15 cellular contexts compared by ENCODE assay signal in the genomic region with DNA sequence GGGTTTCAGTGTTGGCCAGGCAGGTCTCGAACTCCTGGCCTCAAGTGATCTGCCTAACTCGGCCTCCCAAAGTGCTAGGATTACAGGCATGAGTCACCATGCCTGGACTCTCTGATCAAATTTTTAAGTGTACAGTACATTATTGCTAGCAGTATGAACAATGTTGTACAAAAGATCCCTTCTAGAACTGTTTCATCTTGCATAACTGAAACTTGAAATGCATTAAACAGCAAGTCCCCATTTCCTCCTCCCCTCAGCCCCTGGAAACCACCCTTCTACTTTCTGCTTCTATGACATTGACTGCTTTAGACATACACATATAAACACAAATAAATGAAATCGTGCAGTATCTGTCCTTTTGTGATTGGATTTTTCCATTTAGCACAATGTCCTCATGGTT.
DNase-seq lines count a peak whose midpoint lies in the region; ATAC-seq, FAIRE-seq and TF ChIP-seq lines count a peak whose summit lies in the region.
"Had no signal": no experiment of that assay in that cellular context is flagged by ENCODE, and none has a peak within 500 bp of the region (broad histone marks: within the 10 kb centered on the region; RNA-seq: fewer than 3 reads in every experiment).

No MANE protein-coding gene starts in this region.

- intact Hi-C loops in lower lobe of right lung (cut with DNase I) = no loop called here

- no peak overlapping the region for H2AFZ ChIP-seq in KMS-11 (ENCODE audit: low read depth)

- peaks cover 6% of the 10 kb centered on the region for H3K9me3 ChIP-seq in lower lobe of right lung
- H3K9me3 ChIP-seq: right lobe of liver had no signal

- no peak for TF ChIP-seq POLR2A in GM12892 (IDR thresholded peaks at IDR 0.05; ENCODE audit: low read depth, low read length)

- no peaks in the 10 kb centered on the region for H4K20me1 ChIP-seq in KMS-11 (ENCODE audit: insufficient read depth)

- no peak overlapping the region for H3K9ac ChIP-seq in KMS-11

- H3K4me1 ChIP-seq in KMS-11 (ENCODE audit: low read depth, poor library complexity, severe bottlenecking) = peaks cover 36% of the 10 kb centered on the region
- no peaks in the 10 kb centered on the region for H3K4me1 ChIP-seq in lower lobe of right lung
- H3K4me1 ChIP-seq: right lobe of liver had no signal

- H3K4me3 ChIP-seq in KMS-11 (IDR thresholded peaks at IDR 0.05; ENCODE audit: insufficient read depth, low read depth, low read length) = no peak overlapping the region
- H3K4me3 ChIP-seq in lower lobe of right lung = no peak overlapping the region
- H3K4me3 ChIP-seq: right lobe of liver had no signal

- H3K27me3 ChIP-seq in KMS-11 (ENCODE audit: insufficient read depth, low read depth) = no peaks in the 10 kb centered on the region
- no peaks in the 10 kb centered on the region for H3K27me3 ChIP-seq in lower lobe of right lung (ENCODE audit: low read depth)
- H3K27me3 ChIP-seq: right lobe of liver had no signal

- H3K36me3 ChIP-seq in KMS-11 (ENCODE audit: insufficient read depth) (no peaks in the 10 kb centered on the region), lower lobe of right lung (no peaks in the 10 kb centered on the region)
- H3K36me3 ChIP-seq: right lobe of liver had no signal

- TF ChIP-seq CTCF in KMS-11 (conservative IDR thresholded peaks at IDR 0.05; ENCODE audit: low read depth, low read length) = no peak
- no peak for TF ChIP-seq CTCF in lower lobe of right lung (IDR thresholded peaks at IDR 0.05)

- H3K79me2 ChIP-seq in KMS-11 (ENCODE audit: insufficient read depth, low read depth) = no peaks in the 10 kb centered on the region

- FAIRE-seq in GM12892 (lab: Jason Lieb, UNC) = peak; percentile 69
- FAIRE-seq: H1 had no signal

- peak overlapping the region; percentile 8 for H3K4me2 ChIP-seq in KMS-11

- ATAC-seq in GM18909 (IDR thresholded peaks at IDR 0.05; ENCODE audit: poor library complexity, unreplicated experiment) (peak; percentile 75), HG02642 (IDR thresholded peaks at IDR 0.05; ENCODE audit: poor library complexity, unreplicated experiment) (peak; percentile 82), lower lobe of right lung (no peak)
- ATAC-seq: activated CD8-positive, alpha-beta memory T cell treated with anti-CD3 and anti-CD28 coated beads, Interleukin-2, amount 10 ng/mL, durations not matched to agents 7 days and 5 days had no signal

- DNase-seq in GM12892 (ENCODE audit: insufficient read length) = no peak
- no peak for DNase-seq in A172 (ENCODE audit: low spot score)
- no peak for DNase-seq in COLO829 (ENCODE audit: low spot score)
- DNase-seq in epidermal melanocyte (ENCODE audit: insufficient read length, low spot score) = no peak
- no peak for DNase-seq in lower lobe of right lung
- DNase-seq: activated CD8-positive, alpha-beta memory T cell treated with anti-CD3 and anti-CD28 coated beads, Interleukin-2, amount 10 ng/mL, durations not matched to agents 7 days and 5 days; CD4-positive, alpha-beta T cell; dermis blood vessel endothelial cell; islet precursor cell; NCI-H446; right lobe of liver had no signal

- H3K27ac ChIP-seq in KMS-11 (no peak overlapping the region), lower lobe of right lung (no peak overlapping the region)
- H3K27ac ChIP-seq: right lobe of liver had no signal

Comparison
In these comparisons a context has a peak if more than half of its experiments do, and no peak if none do; other contexts are left out.
1. ATAC-seq: peak in GM18909 (single experiment) and HG02642 (single experiment); none in lower lobe of right lung (0 of 2).